Comparison of ENCODE assay signal across 10 cellular contexts in genomic region chr5:132807163-132807838, GRCh38.
DNase-seq lines count a peak whose midpoint lies in the region; ATAC-seq and TF ChIP-seq lines count a peak whose summit lies in the region.
"Had no signal": no experiment of that assay in that cellular context is flagged by ENCODE, and none has a peak within 500 bp of the region (broad histone marks: within the 10 kb centered on the region; RNA-seq: fewer than 3 reads in every experiment).

No MANE protein-coding gene starts in this region.

- CTCF ChIA-PET in HEK293T (lab: Yijun Ruan, JAX), result interaction anchor here (0.7 to 2.4 kb wide), 9 partner anchors 10 to 60 kb away, joined by 3 to 25 read pairs (median 3); partner anchors contain the start of gene CCNI2

- POLR2A ChIA-PET in HEK293T (lab: Yijun Ruan, JAX), result interaction anchor here (1.0 to 1.7 kb wide), 3 partner anchors 31 to 70 kb away, joined by 3 to 5 read pairs (median 5); partner anchors contain the start of genes GDF9, KIF3A and UQCRQ

- ATAC-seq in HG03460 (IDR thresholded peaks at IDR 0.05; ENCODE audit: unreplicated experiment) (no peak), HG03521 (IDR thresholded peaks at IDR 0.05; ENCODE audit: unreplicated experiment) (no peak), GM21447 (IDR thresholded peaks at IDR 0.05; ENCODE audit: unreplicated experiment) (no peak), GM19035 (IDR thresholded peaks at IDR 0.05; ENCODE audit: unreplicated experiment) (no peak)

- peak; percentile 80 for DNase-seq in Ammon's horn (ENCODE audit: low spot score)
- peak; percentile 39 for DNase-seq in HEK293T (ENCODE audit: extremely low spot score)
- peak; percentile 82 for DNase-seq in medulla oblongata (ENCODE audit: extremely low spot score)
- DNase-seq: DMS153, kidney glomerular epithelial cell had no signal

- H3K27ac ChIP-seq in angular gyrus (ENCODE audit: low read depth, low read length), result peak overlapping the region; percentile 74

TF ChIP-seq in HEK293T, 16 proteins besides CTCF, POLR2A, EP300 and RAD21:
- no peak for TF ChIP-seq NFRKB (IDR thresholded peaks at IDR 0.05)
- no peak for TF ChIP-seq ARNT (IDR thresholded peaks at IDR 0.05)
- no peak for TF ChIP-seq TARDBP (IDR thresholded peaks at IDR 0.05)
- TF ChIP-seq FOXA1 (IDR thresholded peaks at IDR 0.05), result no peak
- no peak for TF ChIP-seq HDGF (IDR thresholded peaks at IDR 0.05; ENCODE audit: borderline replicate concordance)
- no peak for TF ChIP-seq SP1 (IDR thresholded peaks at IDR 0.05)
- TF ChIP-seq BHLHE40 (IDR thresholded peaks at IDR 0.05; ENCODE audit: borderline replicate concordance), result no peak
- TF ChIP-seq, protein P1, sequence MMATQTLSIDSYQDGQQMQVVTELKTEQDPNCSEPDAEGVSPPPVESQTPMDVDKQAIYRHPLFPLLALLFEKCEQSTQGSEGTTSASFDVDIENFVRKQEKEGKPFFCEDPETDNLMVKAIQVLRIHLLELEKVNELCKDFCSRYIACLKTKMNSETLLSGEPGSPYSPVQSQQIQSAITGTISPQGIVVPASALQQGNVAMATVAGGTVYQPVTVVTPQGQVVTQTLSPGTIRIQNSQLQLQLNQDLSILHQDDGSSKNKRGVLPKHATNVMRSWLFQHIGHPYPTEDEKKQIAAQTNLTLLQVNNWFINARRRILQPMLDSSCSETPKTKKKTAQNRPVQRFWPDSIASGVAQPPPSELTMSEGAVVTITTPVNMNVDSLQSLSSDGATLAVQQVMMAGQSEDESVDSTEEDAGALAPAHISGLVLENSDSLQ (IDR thresholded peaks at IDR 0.05), result no peak
- TF ChIP-seq LEF1 (IDR thresholded peaks at IDR 0.05; ENCODE audit: borderline replicate concordance), result no peak
- TF ChIP-seq ELF4 (IDR thresholded peaks at IDR 0.05), result no peak
- no peak for TF ChIP-seq CTBP1 (IDR thresholded peaks at IDR 0.05; ENCODE audit: borderline replicate concordance)
